In the genomic region with DNA sequence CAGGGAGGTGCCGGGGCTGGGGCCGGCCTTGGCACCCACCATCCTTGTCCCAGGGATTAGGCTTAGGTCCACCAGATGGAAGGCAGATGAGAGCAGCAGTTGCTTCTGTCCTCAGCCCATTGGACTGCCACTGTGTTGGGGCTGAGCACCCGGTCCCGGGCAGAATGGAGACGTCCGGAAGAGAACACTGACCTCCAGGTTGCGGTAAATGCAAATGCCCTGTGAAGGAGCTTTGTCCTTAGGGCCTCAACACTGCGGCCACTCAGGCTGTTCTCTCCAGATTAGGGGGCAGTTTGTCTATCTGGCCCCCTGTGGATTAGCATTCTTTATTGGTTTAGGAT, we compare ENCODE assay signal across 8 cellular contexts. TPM values are rescaled to one million over a fixed set of nuclear protein-coding genes. Genes with fewer than 3 reads are reported as not detected.
A peak's percentile ranks its signal among the peaks of the same experiment; 100 is the strongest.
DNase-seq lines count a peak whose midpoint lies in the region; ATAC-seq and TF ChIP-seq lines count a peak whose summit lies in the region.

A gene (minus strand): TSS at position 276 of the 341 bp plus-strand sequence. CDS start 234 bp downstream, at position 42.

- H3K9me2 ChIP-seq in SK-N-SH = no peaks in the 10 kb centered on the region

- H3K4me3 ChIP-seq in DND-41 (ENCODE audit: low read depth in 1 of 2, low read length in 2 of 2) = peak within 1 kb of the TSS; percentile 67 to 88
- H3K4me3 ChIP-seq in SK-N-SH (ENCODE audit: low read depth in 2 of 2, low read length in 1 of 2) = peak within 1 kb of the TSS; percentile 90 to 94
- peak within 1 kb of the TSS; percentile 99 for H3K4me3 ChIP-seq in fibroblast of pulmonary artery (replicated peaks; ENCODE audit: low read depth, low read length)
- H3K4me3 ChIP-seq in parathyroid adenoma (ENCODE audit: low read depth, low read length) = peak within 1 kb of the TSS; percentile 94

- ATAC-seq in DND-41 (ENCODE audit: insufficient read depth, low read depth) = no peak
- no peak for ATAC-seq in HG02571 (IDR thresholded peaks at IDR 0.05; ENCODE audit: unreplicated experiment)
- ATAC-seq in HG02678 (IDR thresholded peaks at IDR 0.05; ENCODE audit: unreplicated experiment) = no peak
- ATAC-seq in GM18858 (IDR thresholded peaks at IDR 0.05; ENCODE audit: unreplicated experiment) = no peak

- H3K4me1 ChIP-seq in DND-41 (ENCODE audit: insufficient read depth, low read length) (peaks cover 26% of the 10 kb centered on the region), SK-N-SH (ENCODE audit: control insufficient read depth in 1 of 2, insufficient read depth in 2 of 2, low read depth in 1 of 2, low read length in 1 of 2) (peaks cover 3 to 14% of the 10 kb centered on the region in 2 experiments), parathyroid adenoma (peaks cover 3% of the 10 kb centered on the region)

- DNase-seq in DND-41 = no peak
- no peak for DNase-seq in SK-N-SH
- DNase-seq in fibroblast of pulmonary artery (ENCODE audit: low read depth) = no peak
- DNase-seq in NCI-H146 (lab: John Stamatoyannopoulos, UW) = no peak

- CTCF ChIA-PET in SK-N-SH (lab: Yijun Ruan, JAX) = interaction anchor here (1.1 kb wide), 1 partner anchor 30 kb away, joined by 4 read pairs; no protein-coding TSS in a partner anchor

- H2AFZ ChIP-seq in DND-41 (ENCODE audit: low read depth, low read length) (peak within 1 kb of the TSS; percentile 94), SK-N-SH (ENCODE audit: low read depth) (peak within 1 kb of the TSS; percentile 83), parathyroid adenoma (peak within 1 kb of the TSS; percentile 69)

- peaks cover 70% of the 10 kb centered on the region for H3K36me3 ChIP-seq in DND-41 (ENCODE audit: insufficient read depth, low read length)
- peaks cover 46 to 50% of the 10 kb centered on the region in 2 experiments for H3K36me3 ChIP-seq in SK-N-SH (replicated peaks in 1 of 2; ENCODE audit: control insufficient read depth in 1 of 2, insufficient read depth in 2 of 2, low read length in 1 of 2)
- no peaks in the 10 kb centered on the region for H3K36me3 ChIP-seq in parathyroid adenoma (ENCODE audit: control insufficient read depth, insufficient read depth, low read length)

- POLR2A ChIA-PET in SK-N-SH (lab: Yijun Ruan, JAX) = interaction anchor here (0.6 to 2.2 kb wide), 5 partner anchors 10 to 54 kb away, joined by 4 to 14 read pairs (median 5); a partner anchor contains a TSS

- no peaks in the 10 kb centered on the region for H3K27me3 ChIP-seq in DND-41 (ENCODE audit: insufficient read depth, low read length, poor library complexity)
- H3K27me3 ChIP-seq in SK-N-SH (ENCODE audit: insufficient read depth) = no peaks in the 10 kb centered on the region
- no peaks in the 10 kb centered on the region for H3K27me3 ChIP-seq in parathyroid adenoma (ENCODE audit: control insufficient read depth, insufficient read depth, low read length)

- H4K20me1 ChIP-seq in DND-41 (ENCODE audit: insufficient read depth, low read length) (peaks cover 10% of the 10 kb centered on the region), SK-N-SH (ENCODE audit: insufficient read depth) (peaks cover 15% of the 10 kb centered on the region; the same call in 1 of the 2 replicates)

- H3K9me3 ChIP-seq in DND-41 (ENCODE audit: insufficient read depth, low read length, severe bottlenecking) (no peaks in the 10 kb centered on the region), SK-N-SH (no peaks in the 10 kb centered on the region), parathyroid adenoma (ENCODE audit: control insufficient read depth, low read length) (no peaks in the 10 kb centered on the region)

- no peak for TF ChIP-seq EP300 in SK-N-SH (IDR thresholded peaks at IDR 0.05; ENCODE audit: borderline replicate concordance in 1 of 2, low read depth in 1 of 2, low read length in 1 of 2)

- peaks cover 29% of the 10 kb centered on the region for H3K79me2 ChIP-seq in DND-41 (ENCODE audit: insufficient read depth, low read length)
- H3K79me2 ChIP-seq in SK-N-SH (ENCODE audit: insufficient read depth) = peaks cover 38% of the 10 kb centered on the region
- peaks cover 3% of the 10 kb centered on the region for H3K79me2 ChIP-seq in parathyroid adenoma

- TF ChIP-seq RAD21 in SK-N-SH (IDR thresholded peaks at IDR 0.05; ENCODE audit: low read length) = no peak

- H3K9ac ChIP-seq in DND-41 (ENCODE audit: low read depth, low read length) (peak within 1 kb of the TSS; percentile 73), SK-N-SH (peak within 1 kb of the TSS; percentile 84), parathyroid adenoma (no peak within 1 kb of the TSS)

- no peak for TF ChIP-seq CTCF in DND-41 (IDR thresholded peaks at IDR 0.05; ENCODE audit: borderline replicate concordance, extremely low read depth, low read length, poor library complexity, severe bottlenecking)
- TF ChIP-seq CTCF in SK-N-SH (IDR thresholded peaks at IDR 0.05) = no peak
- no peak for TF ChIP-seq CTCF in fibroblast of pulmonary artery (IDR thresholded peaks at IDR 0.05; ENCODE audit: low read length, missing control alignments)
- TF ChIP-seq CTCF in parathyroid adenoma (IDR thresholded peaks at IDR 0.05) = no peak

- H3K27ac ChIP-seq in DND-41 (ENCODE audit: low read length) (peak within 1 kb of the TSS; percentile 96), SK-N-SH (ENCODE audit: low read depth in 2 of 2, low read length in 1 of 2) (peak within 1 kb of the TSS; percentile 71 to 92), parathyroid adenoma (peak within 1 kb of the TSS; percentile 85)

- 97% methylated on average over 8 of the region's 8 CpGs for WGBS in SK-N-SH (ENCODE audit: low lambda C conversion rate)

- peaks cover 45% of the 10 kb centered on the region for H3F3A ChIP-seq in SK-N-SH (replicated peaks; ENCODE audit: insufficient read depth)

- H3K4me2 ChIP-seq in DND-41 (ENCODE audit: insufficient read depth, low read length) (peak within 1 kb of the TSS; percentile 77), SK-N-SH (peak within 1 kb of the TSS; percentile 96), parathyroid adenoma (ENCODE audit: low read length) (peak within 1 kb of the TSS; percentile 90)

TF ChIP-seq in SK-N-SH, 30 proteins besides CTCF, POLR2A, EP300 and RAD21:
- no peak for TF ChIP-seq GABPA (IDR thresholded peaks at IDR 0.05; ENCODE audit: low read depth)
- TF ChIP-seq NFIC (IDR thresholded peaks at IDR 0.05; ENCODE audit: borderline replicate concordance) = no peak
- TF ChIP-seq, protein P1, sequence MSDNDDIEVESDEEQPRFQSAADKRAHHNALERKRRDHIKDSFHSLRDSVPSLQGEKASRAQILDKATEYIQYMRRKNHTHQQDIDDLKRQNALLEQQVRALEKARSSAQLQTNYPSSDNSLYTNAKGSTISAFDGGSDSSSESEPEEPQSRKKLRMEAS (IDR thresholded peaks at IDR 0.05; ENCODE audit: low read depth) = no peak
- TF ChIP-seq MEF2A (IDR thresholded peaks at IDR 0.05; ENCODE audit: borderline replicate concordance, low read depth) = no peak
- TF ChIP-seq SMC3 (IDR thresholded peaks at IDR 0.05; ENCODE audit: low read depth, low read length) = no peak
- TF ChIP-seq, protein P2, sequence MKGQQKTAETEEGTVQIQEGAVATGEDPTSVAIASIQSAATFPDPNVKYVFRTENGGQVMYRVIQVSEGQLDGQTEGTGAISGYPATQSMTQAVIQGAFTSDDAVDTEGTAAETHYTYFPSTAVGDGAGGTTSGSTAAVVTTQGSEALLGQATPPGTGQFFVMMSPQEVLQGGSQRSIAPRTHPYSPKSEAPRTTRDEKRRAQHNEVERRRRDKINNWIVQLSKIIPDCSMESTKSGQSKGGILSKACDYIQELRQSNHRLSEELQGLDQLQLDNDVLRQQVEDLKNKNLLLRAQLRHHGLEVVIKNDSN (IDR thresholded peaks at IDR 0.05; ENCODE audit: borderline replicate concordance, low read depth) = no peak
- TF ChIP-seq GATA2 (CRISPR knock-in tag; IDR thresholded peaks at IDR 0.05) = no peak
- TF ChIP-seq, protein P3, sequence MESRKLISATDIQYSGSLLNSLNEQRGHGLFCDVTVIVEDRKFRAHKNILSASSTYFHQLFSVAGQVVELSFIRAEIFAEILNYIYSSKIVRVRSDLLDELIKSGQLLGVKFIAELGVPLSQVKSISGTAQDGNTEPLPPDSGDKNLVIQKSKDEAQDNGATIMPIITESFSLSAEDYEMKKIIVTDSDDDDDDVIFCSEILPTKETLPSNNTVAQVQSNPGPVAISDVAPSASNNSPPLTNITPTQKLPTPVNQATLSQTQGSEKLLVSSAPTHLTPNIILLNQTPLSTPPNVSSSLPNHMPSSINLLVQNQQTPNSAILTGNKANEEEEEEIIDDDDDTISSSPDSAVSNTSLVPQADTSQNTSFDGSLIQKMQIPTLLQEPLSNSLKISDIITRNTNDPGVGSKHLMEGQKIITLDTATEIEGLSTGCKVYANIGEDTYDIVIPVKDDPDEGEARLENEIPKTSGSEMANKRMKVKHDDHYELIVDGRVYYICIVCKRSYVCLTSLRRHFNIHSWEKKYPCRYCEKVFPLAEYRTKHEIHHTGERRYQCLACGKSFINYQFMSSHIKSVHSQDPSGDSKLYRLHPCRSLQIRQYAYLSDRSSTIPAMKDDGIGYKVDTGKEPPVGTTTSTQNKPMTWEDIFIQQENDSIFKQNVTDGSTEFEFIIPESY (IDR thresholded peaks at IDR 0.05; ENCODE audit: borderline replicate concordance, low read depth) = no peak

RNA-seq across cellular contexts. Expression of the gene that starts here (rescaled TPM):
- 0.05 TPM in 1 of 2 replicates, not detected in the other for polyA plus RNA-seq in SK-N-SH (2012; rRNA removed)
- 0.04 and 0.05 TPM in 2 replicates for polyA plus RNA-seq in SK-N-SH (2012; cell fraction: cytosol; rRNA removed)
- polyA plus RNA-seq in SK-N-SH (2012; cell fraction: nucleus; rRNA removed) = 0.24 and 0.29 TPM in 2 replicates
